Comparison of ENCODE assay signal across 17 cellular contexts in the genomic region with DNA sequence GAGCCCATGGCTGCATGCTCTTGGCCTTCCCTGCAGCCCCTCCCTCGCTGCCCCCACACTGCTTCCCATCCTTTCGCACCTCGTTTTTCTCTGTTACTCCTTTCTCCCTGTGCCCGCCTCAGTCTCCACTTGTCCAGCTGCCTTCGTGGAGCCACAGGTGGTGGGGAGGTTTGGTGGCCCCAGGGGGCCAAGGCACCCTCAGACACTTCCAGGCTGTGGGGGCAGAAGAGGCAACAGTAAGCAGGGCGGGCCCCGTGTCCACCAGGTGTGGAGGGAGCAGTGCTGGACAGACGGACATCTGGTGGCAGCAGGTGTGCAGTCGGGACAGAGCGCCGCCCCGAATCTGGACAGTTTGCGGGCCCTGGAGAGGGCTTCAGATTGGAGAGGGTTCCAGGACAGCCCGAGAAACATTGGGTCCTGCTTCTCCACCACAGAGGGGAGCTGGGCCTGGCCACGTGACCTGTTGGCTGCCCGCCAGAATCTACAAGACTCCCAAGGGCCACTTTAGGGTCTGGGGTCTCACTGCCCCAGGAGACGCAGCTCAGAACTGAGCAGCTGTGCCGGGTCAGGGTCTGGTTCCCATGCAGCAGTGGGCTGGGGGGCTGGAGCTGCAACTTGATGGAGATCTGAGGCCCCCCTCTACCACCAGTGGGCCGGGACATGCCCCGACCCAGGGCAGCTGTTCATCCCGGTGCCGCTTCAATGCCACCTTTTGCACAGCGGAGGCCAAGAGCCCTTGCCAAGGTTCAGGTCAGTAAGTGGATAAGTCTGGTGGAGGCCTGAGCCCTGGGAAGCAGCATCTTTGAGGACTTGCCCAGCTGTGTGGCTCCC. TPM values are rescaled to one million over a fixed set of nuclear protein-coding genes. Genes with fewer than 3 reads are reported as not detected.
A peak's percentile ranks its signal among the peaks of the same experiment; 100 is the strongest.
DNase-seq lines count a peak whose midpoint lies in the region; ATAC-seq, FAIRE-seq and TF ChIP-seq lines count a peak whose summit lies in the region.
"Had no signal": no experiment of that assay in that cellular context is flagged by ENCODE, and none has a peak within 500 bp of the region (broad histone marks: within the 10 kb centered on the region; RNA-seq: fewer than 3 reads in every experiment).

No MANE protein-coding gene starts in this region.

- in situ Hi-C loops in HepG2 (cut with HindIII; ENCODE audit: extremely low pct_ligation_motif_present, low pct_unique_long_range_greater_than_20kb) = no loop called here

- TF ChIP-seq RAD21 in HepG2 (CRISPR knock-in tag; IDR thresholded peaks at IDR 0.05) = no peak

- DNase-seq in HepG2 (ENCODE audit: low spot score) (no peak), right lobe of liver (no peak), WERI-Rb-1 (no peak), NCI-H1105 (lab: John Stamatoyannopoulos, UW) (no peak)
- DNase-seq: activated CD4-positive, alpha-beta T cell treated with anti-CD3 and anti-CD28 coated beads for 4 hours; activated T-cell treated with anti-CD3 and anti-CD28 coated beads, Interleukin-2, amount 50 U/mL, for 4 hours; amniotic stem cell; C1 segment of cervical spinal cord; effector memory CD4-positive, alpha-beta T cell; NCI-H1436; NCI-H510A; trophoblast cell had no signal

- H4K20me1 ChIP-seq in HepG2 (ENCODE audit: insufficient read depth, low read length) = no peaks in the 10 kb centered on the region; the same call in 1 of the 2 replicates

- TF ChIP-seq CTCF in HepG2 (CRISPR knock-in tag; IDR thresholded peaks at IDR 0.05) (no peak), right lobe of liver (IDR thresholded peaks at IDR 0.05) (no peak), WERI-Rb-1 (IDR thresholded peaks at IDR 0.05; ENCODE audit: low read depth, low read length) (no peak)

- no peak overlapping the region for H2AFZ ChIP-seq in HepG2 (ENCODE audit: low read length)
- H2AFZ ChIP-seq: PC-9 had no signal

- no peak overlapping the region for H3K4me3 ChIP-seq in HepG2 (replicated peaks in 1 of 3; ENCODE audit: insufficient read depth in 1 of 3, low read depth in 2 of 3, low read length in 3 of 3)
- H3K4me3 ChIP-seq in right lobe of liver = no peak overlapping the region
- no peak overlapping the region for H3K4me3 ChIP-seq in duodenal mucosa (ENCODE audit: low read depth in 1 of 2, low read length in 2 of 2)
- H3K4me3 ChIP-seq in rectal smooth muscle tissue (ENCODE audit: low read length) = no peak overlapping the region
- no peak overlapping the region for H3K4me3 ChIP-seq in WERI-Rb-1 (ENCODE audit: low read depth, low read length)
- H3K4me3 ChIP-seq: PC-9 had no signal

- peaks cover 15% of the 10 kb centered on the region for H3K4me1 ChIP-seq in HepG2 (ENCODE audit: insufficient read depth, low read length)
- H3K4me1 ChIP-seq in right lobe of liver = no peaks in the 10 kb centered on the region
- H3K4me1 ChIP-seq in duodenal mucosa (ENCODE audit: control insufficient read depth in 1 of 2, insufficient read depth in 2 of 2, low read length in 2 of 2) = peaks cover 25 to 31% of the 10 kb centered on the region in 2 donors
- peaks cover 26% of the 10 kb centered on the region for H3K4me1 ChIP-seq in rectal smooth muscle tissue (ENCODE audit: control insufficient read depth, insufficient read depth, low read length)

- CTCF ChIA-PET in HepG2 (lab: Yijun Ruan, JAX; ENCODE audit: low intra/inter-chr PET ratio, low total read pairs) = no interaction called here

- H3K9me3 ChIP-seq in HepG2 (ENCODE audit: low read length) = no peaks in the 10 kb centered on the region
- no peaks in the 10 kb centered on the region for H3K9me3 ChIP-seq in right lobe of liver
- H3K9me3 ChIP-seq in duodenal mucosa (ENCODE audit: control insufficient read depth in 1 of 2, low read length in 2 of 2) = no peaks in the 10 kb centered on the region
- H3K9me3 ChIP-seq in WERI-Rb-1 (ENCODE audit: severe bottlenecking) = no peaks in the 10 kb centered on the region

- WGBS in HepG2 (ENCODE audit: low lambda C conversion rate) = 83% methylated on average over 22 of the region's 23 CpGs
- 90% methylated on average over 4 of the region's 23 CpGs for WGBS in right lobe of liver (ENCODE audit: insufficient coverage, low coverage, low lambda C conversion rate, missing lambda C conversion rate)

- no peak for ATAC-seq in HepG2
- ATAC-seq in right lobe of liver = no peak
- no peak for ATAC-seq in GM21526 (IDR thresholded peaks at IDR 0.05; ENCODE audit: low FRiP score, unreplicated experiment)
- ATAC-seq in HG03469 (IDR thresholded peaks at IDR 0.05; ENCODE audit: unreplicated experiment) = no peak
- ATAC-seq: activated T-cell treated with anti-CD3 and anti-CD28 coated beads, Interleukin-2, amount 50 U/mL, for 4 hours had no signal

- TF ChIP-seq POLR2A in HepG2 (IDR thresholded peaks at IDR 0.05; ENCODE audit: insufficient read depth in 1 of 2, low read depth in 2 of 2, low read length in 2 of 2) (no peak), right lobe of liver (IDR thresholded peaks at IDR 0.05) (no peak)

- H3K9ac ChIP-seq in HepG2 (ENCODE audit: insufficient read depth, low read depth, low read length) (no peak overlapping the region), duodenal mucosa (ENCODE audit: low read depth in 1 of 2, low read length in 2 of 2) (no peak overlapping the region), rectal smooth muscle tissue (ENCODE audit: low read length) (no peak overlapping the region)

- no TSS peak for BruUV-seq in HepG2 (replicated peaks; lab: Mats Ljungman, UMichigan)

- H3K27me3 ChIP-seq in HepG2 (ENCODE audit: control insufficient read depth in 1 of 2, insufficient read depth in 2 of 2, low read length in 2 of 2) (no peaks in the 10 kb centered on the region), right lobe of liver (no peaks in the 10 kb centered on the region), duodenal mucosa (ENCODE audit: control insufficient read depth in 1 of 2, insufficient read depth in 2 of 2, low read length in 2 of 2) (no peaks in the 10 kb centered on the region), rectal smooth muscle tissue (ENCODE audit: control insufficient read depth, insufficient read depth, low read length) (no peaks in the 10 kb centered on the region), WERI-Rb-1 (ENCODE audit: insufficient read depth, low read depth, severe bottlenecking) (no peaks in the 10 kb centered on the region)

- no peak overlapping the region for H3K4me2 ChIP-seq in HepG2 (ENCODE audit: low read depth, low read length)

- POLR2A ChIA-PET in HepG2 (lab: Yijun Ruan, JAX) = no interaction called here

- TF ChIP-seq EP300 in HepG2 (IDR thresholded peaks at IDR 0.05; ENCODE audit: low read depth in 2 of 2, low read length in 2 of 2) (no peak), HepG2 (CRISPR knock-in tag; IDR thresholded peaks at IDR 0.05; ENCODE audit: borderline replicate concordance) (no peak)

- FAIRE-seq in HepG2 (lab: Jason Lieb, UNC) = no peak

- intact Hi-C loops in HepG2 (cut with micrococcal nuclease; ENCODE audit: unreplicated experiment) = no loop called here
- intact Hi-C loops in right lobe of liver (cut with DNase I) = no loop called here

- no peaks in the 10 kb centered on the region for H3K79me2 ChIP-seq in HepG2 (ENCODE audit: insufficient read depth, low read length)

- H3K36me3 ChIP-seq in HepG2 (replicated peaks in 1 of 2; ENCODE audit: control insufficient read depth in 1 of 2, insufficient read depth in 2 of 2, low read length in 2 of 2) = no peaks in the 10 kb centered on the region
- no peaks in the 10 kb centered on the region for H3K36me3 ChIP-seq in right lobe of liver
- no peaks in the 10 kb centered on the region for H3K36me3 ChIP-seq in duodenal mucosa (ENCODE audit: control insufficient read depth in 1 of 2, insufficient read depth in 2 of 2, low read length in 2 of 2)
- no peaks in the 10 kb centered on the region for H3K36me3 ChIP-seq in rectal smooth muscle tissue (ENCODE audit: control insufficient read depth, insufficient read depth, low read length)
- no peaks in the 10 kb centered on the region for H3K36me3 ChIP-seq in WERI-Rb-1

- H3K27ac ChIP-seq in HepG2 (ENCODE audit: extremely low read length, insufficient read depth, low read length) (no peak overlapping the region), right lobe of liver (no peak overlapping the region), duodenal mucosa (ENCODE audit: low read depth, low read length) (peak overlapping the region; percentile 25), rectal smooth muscle tissue (ENCODE audit: low read depth, low read length) (peak overlapping the region; percentile 64), WERI-Rb-1 (no peak overlapping the region)
- H3K27ac ChIP-seq: PC-9 had no signal

TF ChIP-seq in HepG2, 621 proteins besides CTCF, POLR2A, EP300 and RAD21 (continues in another document):
- TF ChIP-seq ZNF121 (CRISPR knock-in tag; IDR thresholded peaks at IDR 0.05) (no peak), ZNF263 (CRISPR knock-in tag; IDR thresholded peaks at IDR 0.05) (no peak), MTF1 (CRISPR knock-in tag; IDR thresholded peaks at IDR 0.05) (no peak)

RNA-seq across cellular contexts. Expression of gene BAHCC1, which starts 22.8 kb away (rescaled TPM):
- 0.94 and 1.7 TPM in 2 replicates for total RNA-seq in HepG2 (2016; rRNA removed; fragmentation: Illumina TruSeq; extraction: Trizol)
- 1.4 and 1.8 TPM in 2 replicates for total RNA-seq in HepG2 (2016; cell fraction: cytosol; rRNA removed; fragmentation: Illumina TruSeq; extraction: Trizol; ENCODE audit: low read depth)
- total RNA-seq in HepG2 (2016; cell fraction: insoluble cytoplasmic fraction; rRNA removed; fragmentation: Illumina TruSeq; extraction: Trizol) = 1.2 and 1.8 TPM in 2 replicates
- total RNA-seq in HepG2 (2016; cell fraction: membrane; rRNA removed; fragmentation: Illumina TruSeq; extraction: Trizol) = 1.2 and 1.9 TPM in 2 replicates
- total RNA-seq in HepG2 (2016; cell fraction: nucleus; rRNA removed; fragmentation: Illumina TruSeq; extraction: Trizol) = 2.8 and 3.9 TPM in 2 replicates
- polyA plus RNA-seq in HepG2 (2011; rRNA removed) = 1.4 TPM in 2 replicates
- 0.42 and 0.64 TPM in 2 replicates for polyA plus RNA-seq in HepG2 (2011; cell fraction: cytosol; rRNA removed)
- 15.9 and 22.2 TPM in 2 replicates for polyA plus RNA-seq in HepG2 (2011; cell fraction: nucleus; rRNA removed)
- 1.8 and 2.5 TPM in 2 replicates for polyA plus RNA-seq in HepG2 (2012)
- polyA plus RNA-seq in HepG2 (2016; cell fraction: cytosol; fragmentation: Illumina TruSeq; extraction: Trizol; ENCODE audit: low read depth) = 1.1 and 1.4 TPM in 2 replicates
- 1.3 and 1.9 TPM in 2 replicates for polyA plus RNA-seq in HepG2 (2016; cell fraction: insoluble cytoplasmic fraction; fragmentation: Illumina TruSeq; extraction: Trizol; ENCODE audit: low read depth)
- 1.9 and 2.3 TPM in 2 replicates for polyA plus RNA-seq in HepG2 (2016; cell fraction: membrane; fragmentation: Illumina TruSeq; extraction: Trizol; ENCODE audit: low read depth)
- 9.5 and 11.0 TPM in 2 replicates for polyA plus RNA-seq in HepG2 (2016; cell fraction: nucleus; fragmentation: Illumina TruSeq; extraction: Trizol; ENCODE audit: insufficient read depth, low read depth)
- polyA minus RNA-seq in HepG2 (2011; rRNA and poly(A)+ RNA removed; ENCODE audit: low replicate concordance) = 1.7 and 5.4 TPM in 2 replicates
- polyA minus RNA-seq in HepG2 (2011; cell fraction: cytosol; rRNA and poly(A)+ RNA removed) = 1.1 and 1.9 TPM in 2 replicates
- 5.5 and 5.9 TPM in 2 replicates for polyA minus RNA-seq in HepG2 (2011; cell fraction: nucleus; rRNA and poly(A)+ RNA removed)
- 1 to 10 TPM; 2.5 to 6.4 (median 4.9) TPM for total RNA-seq in right lobe of liver

Comparison
In these comparisons a context has a peak if more than half of its experiments do, and no peak if none do; other contexts are left out.
1. H3K27ac ChIP-seq: peak in duodenal mucosa (single experiment) and rectal smooth muscle tissue (single experiment); none in HepG2 (single experiment), right lobe of liver (0 of 3) and WERI-Rb-1 (single experiment).